Comparison of ENCODE assay signal across 15 cellular contexts in genomic region chr13:24199016-24199415, GRCh38.
"Had no signal": no experiment of that assay in that cellular context is flagged by ENCODE, and none has a peak within 500 bp of the region (broad histone marks: within the 10 kb centered on the region; RNA-seq: fewer than 3 reads in every experiment).

No MANE protein-coding gene starts in this region.

- DNase-seq: activated B cell treated with CpG ODN at 0.5 μM for 24 hours; activated CD4-positive, alpha-beta T cell treated with anti-CD3 and anti-CD28 coated beads, Interleukin-2, amount 10 ng/mL, durations not matched to agents 7 days and 5 days; activated CD8-positive, alpha-beta memory T cell treated with anti-CD3 and anti-CD28 coated beads for 24 hours; activated naive CD4-positive, alpha-beta T cell treated with anti-CD3 and anti-CD28 coated beads, Interleukin-2, amount 50 U/mL, for 16 hours; activated T-cell treated with anti-CD3 and anti-CD28 coated beads for 4 hours; amniotic stem cell; dermis blood vessel endothelial cell; gastrocnemius medialis; heart right ventricle; mucosa of descending colon; nephron progenitor cell; stimulated activated CD4-positive, alpha-beta T cell treated with anti-CD3 and anti-CD28 coated beads, Interleukin-4, amount 100 ng/mL, for 4 hours; stomach; T-helper 17 cell had no signal

- H3K27ac ChIP-seq: gastrocnemius medialis, heart right ventricle, tibial artery had no signal

- H3K36me3 ChIP-seq: gastrocnemius medialis, heart right ventricle, stomach, tibial artery had no signal

- H3K9me3 ChIP-seq: gastrocnemius medialis, heart right ventricle, mucosa of descending colon, stomach, tibial artery had no signal

- H3K4me1 ChIP-seq: gastrocnemius medialis, tibial artery had no signal

- H3K27me3 ChIP-seq: gastrocnemius medialis, stomach, tibial artery had no signal

- H3K4me3 ChIP-seq: gastrocnemius medialis, heart right ventricle, mucosa of descending colon, stomach, tibial artery had no signal
